In the genomic region with DNA sequence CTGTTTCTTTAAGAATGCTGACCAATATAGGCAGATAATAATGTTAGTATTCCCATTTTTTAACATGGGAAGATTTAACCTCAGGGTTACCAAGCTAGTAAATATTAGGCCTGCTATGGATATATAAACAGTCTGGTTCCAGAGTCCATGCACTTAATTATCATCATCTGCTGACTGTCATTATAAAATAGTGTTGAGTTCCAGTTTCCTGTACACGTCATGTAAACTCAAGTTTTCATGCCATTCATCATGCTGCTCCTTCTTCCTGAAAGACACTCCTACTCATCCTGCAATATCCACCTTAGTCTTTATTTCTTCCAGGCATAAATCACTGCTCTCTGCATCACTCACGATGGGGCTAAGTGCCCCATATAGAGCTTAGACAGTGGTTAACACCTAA, we compare ENCODE assay signal across 21 cellular contexts.
DNase-seq lines count a peak whose midpoint lies in the region; TF ChIP-seq lines count a peak whose summit lies in the region.
"Had no signal": no experiment of that assay in that cellular context is flagged by ENCODE, and none has a peak within 500 bp of the region (broad histone marks: within the 10 kb centered on the region; RNA-seq: fewer than 3 reads in every experiment).

No MANE protein-coding gene starts in this region.

- H3F3A ChIP-seq in SK-N-SH (replicated peaks; ENCODE audit: insufficient read depth), result no peaks in the 10 kb centered on the region

- no peaks in the 10 kb centered on the region for H3K4me1 ChIP-seq in SK-N-SH (ENCODE audit: control insufficient read depth in 1 of 2, insufficient read depth in 2 of 2, low read depth in 1 of 2, low read length in 1 of 2)

- H4K20me1 ChIP-seq in SK-N-SH (ENCODE audit: insufficient read depth), result no peaks in the 10 kb centered on the region

- no peak for TF ChIP-seq CTCF in AG10803 (conservative IDR thresholded peaks at IDR 0.05; ENCODE audit: low read length)
- no peak for TF ChIP-seq CTCF in SK-N-SH (IDR thresholded peaks at IDR 0.05)

- peak in 1 of 2 experiments; percentile 36; a peak in 1 of 4 replicates for TF ChIP-seq EP300 in SK-N-SH (IDR thresholded peaks at IDR 0.05; ENCODE audit: borderline replicate concordance in 1 of 2, low read depth in 1 of 2, low read length in 1 of 2)

- no peak overlapping the region for H3K4me2 ChIP-seq in SK-N-SH

- H3K9me3 ChIP-seq in SK-N-SH, result no peaks in the 10 kb centered on the region

- TF ChIP-seq RAD21 in SK-N-SH (IDR thresholded peaks at IDR 0.05; ENCODE audit: low read length), result no peak

- H3K36me3 ChIP-seq in SK-N-SH (replicated peaks in 1 of 2; ENCODE audit: control insufficient read depth in 1 of 2, insufficient read depth in 2 of 2, low read length in 1 of 2), result no peaks in the 10 kb centered on the region

- WGBS in SK-N-SH (ENCODE audit: low lambda C conversion rate), result 16% methylated on average over 2 of the region's 2 CpGs

- H3K27me3 ChIP-seq in SK-N-SH (ENCODE audit: insufficient read depth), result no peaks in the 10 kb centered on the region

- POLR2A ChIA-PET in SK-N-SH (lab: Yijun Ruan, JAX), result no interaction called here

- H2AFZ ChIP-seq in SK-N-SH (ENCODE audit: low read depth), result no peak overlapping the region

- DNase-seq in AG10803 (ENCODE audit: low read depth) (peak; percentile 23), HCEC 1CT (peak; percentile 34), SK-N-SH (no peak), left kidney (ENCODE audit: low read depth, low spot score) (peak; percentile 45), dermis blood vessel endothelial cell (no peak), SKM-1 (lab: John Stamatoyannopoulos, UW; ENCODE audit: unreplicated experiment) (no peak), GM19240 (ENCODE audit: insufficient read length, low spot score) (no peak), COLO668 (lab: John Stamatoyannopoulos, UW; ENCODE audit: unreplicated experiment) (no peak)
- DNase-seq: AML-193, DMS 273 treated with DMSO at 0.1 percent for 48 hours, DND-41, GF-D8, Kasumi-1, MM.1S, NCI-H1092, NCI-H1436 treated with DMSO at 0.1 percent for 48 hours, NCI-H2029, NCI-H526, PC-3 had no signal

- no peak overlapping the region for H3K9ac ChIP-seq in SK-N-SH

- H3K27ac ChIP-seq in SK-N-SH (ENCODE audit: low read depth in 2 of 2, low read length in 1 of 2), result 0 out of 4 replicates have a peak overlapping the region, but pooled peaks of 1 of the 2 experiments have one; percentile 23
- H3K27ac ChIP-seq: HL-60 had no signal

- H3K79me2 ChIP-seq in SK-N-SH (ENCODE audit: insufficient read depth), result no peaks in the 10 kb centered on the region

- H3K9me2 ChIP-seq in SK-N-SH, result no peaks in the 10 kb centered on the region

- CTCF ChIA-PET in SK-N-SH (lab: Yijun Ruan, JAX), result no interaction called here

- H3K4me3 ChIP-seq in AG10803 (ENCODE audit: low read length), result no peak overlapping the region
- no peak overlapping the region for H3K4me3 ChIP-seq in SK-N-SH (ENCODE audit: low read depth in 2 of 2, low read length in 1 of 2)
- H3K4me3 ChIP-seq: GM12878 had no signal

TF ChIP-seq in SK-N-SH, 30 proteins besides CTCF, POLR2A, EP300 and RAD21:
- no peak for TF ChIP-seq FOSL2 (IDR thresholded peaks at IDR 0.05; ENCODE audit: borderline replicate concordance, low read depth)
- no peak for TF ChIP-seq GABPA (IDR thresholded peaks at IDR 0.05; ENCODE audit: low read depth)
- TF ChIP-seq, protein P1, sequence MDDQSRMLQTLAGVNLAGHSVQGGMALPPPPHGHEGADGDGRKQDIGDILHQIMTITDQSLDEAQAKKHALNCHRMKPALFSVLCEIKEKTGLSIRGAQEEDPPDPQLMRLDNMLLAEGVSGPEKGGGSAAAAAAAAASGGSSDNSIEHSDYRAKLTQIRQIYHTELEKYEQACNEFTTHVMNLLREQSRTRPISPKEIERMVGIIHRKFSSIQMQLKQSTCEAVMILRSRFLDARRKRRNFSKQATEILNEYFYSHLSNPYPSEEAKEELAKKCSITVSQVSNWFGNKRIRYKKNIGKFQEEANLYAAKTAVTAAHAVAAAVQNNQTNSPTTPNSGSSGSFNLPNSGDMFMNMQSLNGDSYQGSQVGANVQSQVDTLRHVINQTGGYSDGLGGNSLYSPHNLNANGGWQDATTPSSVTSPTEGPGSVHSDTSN (IDR thresholded peaks at IDR 0.05), result peak; percentile 83
- TF ChIP-seq MEF2A (IDR thresholded peaks at IDR 0.05; ENCODE audit: borderline replicate concordance, low read depth), result no peak
- TF ChIP-seq, protein P2, sequence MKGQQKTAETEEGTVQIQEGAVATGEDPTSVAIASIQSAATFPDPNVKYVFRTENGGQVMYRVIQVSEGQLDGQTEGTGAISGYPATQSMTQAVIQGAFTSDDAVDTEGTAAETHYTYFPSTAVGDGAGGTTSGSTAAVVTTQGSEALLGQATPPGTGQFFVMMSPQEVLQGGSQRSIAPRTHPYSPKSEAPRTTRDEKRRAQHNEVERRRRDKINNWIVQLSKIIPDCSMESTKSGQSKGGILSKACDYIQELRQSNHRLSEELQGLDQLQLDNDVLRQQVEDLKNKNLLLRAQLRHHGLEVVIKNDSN (IDR thresholded peaks at IDR 0.05; ENCODE audit: borderline replicate concordance, low read depth), result no peak
- peak; percentile 64 for TF ChIP-seq TCF12 (IDR thresholded peaks at IDR 0.05)
TF ChIP-seq in SK-N-SH: peak in this region for 2.

Comparison
In these comparisons a context has a peak if more than half of its experiments do, and no peak if none do; other contexts are left out.
1. DNase-seq: peak in AG10803 (single experiment), HCEC 1CT (single experiment) and left kidney (single experiment); none in SK-N-SH (single experiment), dermis blood vessel endothelial cell (single experiment), SKM-1 (single experiment), GM19240 (single experiment) and COLO668 (single experiment).